8 cellular contexts compared by ENCODE assay signal in genomic region chr7:25496394-25497103, GRCh38.
A peak's percentile ranks its signal among the peaks of the same experiment; 100 is the strongest.
DNase-seq lines count a peak whose midpoint lies in the region; ATAC-seq and TF ChIP-seq lines count a peak whose summit lies in the region.

No MANE protein-coding gene starts in this region.

- intact Hi-C loops in Right ventricle myocardium inferior (cut with DNase I) (no loop called here), cardiac septum (cut with DNase I) (loop anchor here (5.0 kb wide), 1 partner anchor 356 kb away; no protein-coding TSS in a partner anchor)
- intact Hi-C loops in activated CD8-positive, alpha-beta T cell treated with anti-CD3 and anti-CD28 coated beads for 36 hours (cut with micrococcal nuclease): no loop called here

- peak; percentile 45 for ATAC-seq in Right ventricle myocardium inferior
- ATAC-seq in HG03159 (IDR thresholded peaks at IDR 0.05; ENCODE audit: unreplicated experiment): peak; percentile 88
- ATAC-seq in activated CD8-positive, alpha-beta T cell treated with anti-CD3 and anti-CD28 coated beads for 36 hours: no peak

- DNase-seq in Right ventricle myocardium inferior (ENCODE audit: missing footprints) (no peak), cardiac septum (ENCODE audit: low spot score) (no peak), putamen (ENCODE audit: low spot score) (peak; percentile 17), DMS53 treated with DMSO at 0.1 percent for 48 hours (lab: John Stamatoyannopoulos, UW; ENCODE audit: unreplicated experiment) (no peak), cerebellum (ENCODE audit: low spot score) (no peak), amniotic stem cell (lab: John Stamatoyannopoulos, UW) (no peak)
- DNase-seq in activated CD8-positive, alpha-beta T cell treated with anti-CD3 and anti-CD28 coated beads for 36 hours: peak; percentile 3

- peaks cover 8% of the 10 kb centered on the region for H3K4me1 Mint-ChIP-seq in activated CD8-positive, alpha-beta T cell treated with anti-CD3 and anti-CD28 coated beads for 36 hours (ENCODE audit: low read depth)

- H3K4me3 Mint-ChIP-seq in activated CD8-positive, alpha-beta T cell treated with anti-CD3 and anti-CD28 coated beads for 36 hours: peak overlapping the region; percentile 58

- H3K27ac Mint-ChIP-seq in activated CD8-positive, alpha-beta T cell treated with anti-CD3 and anti-CD28 coated beads for 36 hours: peak overlapping the region; percentile 76

- no peak for TF ChIP-seq CTCF in activated CD8-positive, alpha-beta T cell treated with anti-CD3 and anti-CD28 coated beads for 36 hours (IDR thresholded peaks at IDR 0.05)

- no peaks in the 10 kb centered on the region for H3K36me3 Mint-ChIP-seq in activated CD8-positive, alpha-beta T cell treated with anti-CD3 and anti-CD28 coated beads for 36 hours (ENCODE audit: low read depth)

- CTCF ChIA-PET in activated CD8-positive, alpha-beta T cell treated with anti-CD3 and anti-CD28 coated beads for 36 hours (lab: Charles Lee): interaction anchor here (1.3 kb wide), 1 partner anchor 355 kb away, joined by 3 read pairs; no protein-coding TSS in a partner anchor

- H3K9me3 Mint-ChIP-seq in activated CD8-positive, alpha-beta T cell treated with anti-CD3 and anti-CD28 coated beads for 36 hours: no peaks in the 10 kb centered on the region

- H3K27me3 Mint-ChIP-seq in activated CD8-positive, alpha-beta T cell treated with anti-CD3 and anti-CD28 coated beads for 36 hours: no peaks in the 10 kb centered on the region

- POLR2A ChIA-PET in activated CD8-positive, alpha-beta T cell treated with anti-CD3 and anti-CD28 coated beads for 36 hours (lab: Charles Lee): no interaction called here

Comparison
In these comparisons a context has a peak if more than half of its experiments do, and no peak if none do; other contexts are left out.
1. DNase-seq: peak in activated CD8-positive, alpha-beta T cell treated with anti-CD3 and anti-CD28 coated beads for 36 hours (single experiment) and putamen (single experiment); none in Right ventricle myocardium inferior (single experiment), cardiac septum (single experiment), DMS53 treated with DMSO at 0.1 percent for 48 hours (single experiment), cerebellum (single experiment) and amniotic stem cell (single experiment).